Comparison of ENCODE assay signal across 21 cellular contexts in genomic region chr1:21677168-21677567, GRCh38.
"Had no signal": no experiment of that assay in that cellular context is flagged by ENCODE, and none has a peak within 500 bp of the region (broad histone marks: within the 10 kb centered on the region; RNA-seq: fewer than 3 reads in every experiment).

No MANE protein-coding gene starts in this region.

- H3K4me2 ChIP-seq: hepatocyte had no signal

- ATAC-seq: left cardiac atrium; stimulated activated naive CD8-positive, alpha-beta T cell treated with anti-CD3 and anti-CD28 coated beads, Interleukin-15, Interleukin-2, amounts not matched to agents 100 U/mL and 50 U/mL, for 24 hours; upper lobe of right lung had no signal

- H2AFZ ChIP-seq: hepatocyte had no signal

- H3K9me3 ChIP-seq: left ventricle myocardium inferior, right atrium auricular region, suprapubic skin, tibial artery, upper lobe of right lung, vagina had no signal

- H3K79me2 ChIP-seq: hepatocyte had no signal

- H3K27me3 ChIP-seq: dorsolateral prefrontal cortex, hepatocyte, right atrium auricular region, suprapubic skin, tibial artery, upper lobe of right lung, vagina had no signal

- H3K9me3 Mint-ChIP-seq: naive B cell, nephron had no signal

- H3K27ac ChIP-seq: dorsolateral prefrontal cortex, hepatocyte, left ventricle myocardium inferior, right atrium auricular region, suprapubic skin, tibial artery, upper lobe of right lung, vagina had no signal

- H3K4me3 Mint-ChIP-seq: naive B cell, nephron had no signal

- H3K27me3 Mint-ChIP-seq: naive B cell had no signal

- DNase-seq: cortex of kidney; dorsolateral prefrontal cortex; effector CD8-positive, alpha-beta T cell; foreskin melanocyte; head of caudate nucleus; kidney; left cardiac atrium; left ventricle myocardium inferior; mesenchymal stem cell; naive B cell; small intestine; stimulated activated CD4-positive, alpha-beta T cell treated with anti-CD3 and anti-CD28 coated beads, Interleukin-2, amount 100 ng/mL, for 48 hours; stimulated activated naive CD8-positive, alpha-beta T cell treated with anti-CD3 and anti-CD28 coated beads, Interleukin-15, Interleukin-2, amounts not matched to agents 100 U/mL and 50 U/mL, for 24 hours; tibial artery; upper lobe of right lung had no signal

- H3K4me3 ChIP-seq: dorsolateral prefrontal cortex, hepatocyte, left ventricle myocardium inferior, lung, right atrium auricular region, suprapubic skin, tibial artery, upper lobe of right lung, vagina had no signal

- FAIRE-seq: kidney, small intestine had no signal
